Comparison of ENCODE assay signal across 19 cellular contexts in genomic region chr10:58361353-58361752, GRCh38. TPM values are rescaled to one million over a fixed set of nuclear protein-coding genes. Genes with fewer than 3 reads are reported as not detected.
DNase-seq lines count a peak whose midpoint lies in the region; TF ChIP-seq lines count a peak whose summit lies in the region.
"Had no signal": no experiment of that assay in that cellular context is flagged by ENCODE, and none has a peak within 500 bp of the region (broad histone marks: within the 10 kb centered on the region; RNA-seq: fewer than 3 reads in every experiment).

No MANE protein-coding gene starts in this region.

- peaks cover 25% of the 10 kb centered on the region for H3K36me3 Mint-ChIP-seq in type B pancreatic cell

- peaks cover 21% of the 10 kb centered on the region for H3K4me1 ChIP-seq in adipocyte (ENCODE audit: control insufficient read depth, insufficient read depth, low read length)
- peaks cover 20 to 24% of the 10 kb centered on the region in 2 experiments for H3K4me1 ChIP-seq in neutrophil (ENCODE audit: control insufficient read depth in 1 of 2, insufficient read depth in 1 of 2, low read depth in 1 of 2, low read length in 1 of 2)
- no peaks in the 10 kb centered on the region for H3K4me1 ChIP-seq in colonic mucosa

- DNase-seq in ELR (ENCODE audit: low read depth) (peak; percentile 19), adipocyte (ENCODE audit: low read depth) (no peak), type B pancreatic cell (ENCODE audit: extremely low spot score, unreplicated experiment) (no peak), NCI-H446 (lab: John Stamatoyannopoulos, UW) (no peak), colonic mucosa (no peak)
- DNase-seq in stimulated activated CD4-positive, alpha-beta T cell treated with anti-CD3 and anti-CD28 coated beads, Interleukin-4, amount 100 ng/mL, for 1 hour = no peak
- DNase-seq: 8988T; C1 segment of cervical spinal cord; CD4-positive, CD25-positive, alpha-beta regulatory T cell; CD8-positive, alpha-beta memory T cell; COR-L47; DMS 273 treated with DMSO at 0.1 percent for 48 hours; DMS53; DND-41; EL; HCEC 1CT had no signal

- H3K9me3 ChIP-seq in adipocyte (ENCODE audit: control insufficient read depth, low read length) (no peaks in the 10 kb centered on the region), neutrophil (no peaks in the 10 kb centered on the region), colonic mucosa (no peaks in the 10 kb centered on the region)

- H3K4me3 ChIP-seq in adipocyte (ENCODE audit: low read length) (no peak overlapping the region), neutrophil (ENCODE audit: low read depth in 1 of 2, low read length in 1 of 2) (no peak overlapping the region), colonic mucosa (no peak overlapping the region)
- H3K4me3 ChIP-seq: GM23338 had no signal

- peak overlapping the region; percentile 33 for H3K9ac ChIP-seq in adipocyte (ENCODE audit: low read length)
- no peak overlapping the region for H3K9ac ChIP-seq in colonic mucosa (ENCODE audit: low read depth in 2 of 2, low read length in 2 of 2)

- peaks cover 20% of the 10 kb centered on the region for H3K4me1 Mint-ChIP-seq in type B pancreatic cell (ENCODE audit: unreplicated experiment)

- TF ChIP-seq CTCF in neutrophil (IDR thresholded peaks at IDR 0.05) = no peak
- TF ChIP-seq CTCF in type B pancreatic cell (conservative IDR thresholded peaks at IDR 0.05) = no peak
- no peak for TF ChIP-seq CTCF in colonic mucosa (IDR thresholded peaks at IDR 0.05)

- peak overlapping the region; percentile 91 for H3K27ac Mint-ChIP-seq in type B pancreatic cell
- H3K27ac Mint-ChIP-seq: B cell, GM23338 had no signal

- peaks cover 20% of the 10 kb centered on the region for H3K36me3 ChIP-seq in adipocyte (ENCODE audit: control insufficient read depth, insufficient read depth, low read length, severe bottlenecking)
- peaks cover 35% of the 10 kb centered on the region for H3K36me3 ChIP-seq in neutrophil
- no peaks in the 10 kb centered on the region for H3K36me3 ChIP-seq in colonic mucosa

- H3K27ac ChIP-seq in neutrophil (peak overlapping the region; percentile 63), colonic mucosa (no peak overlapping the region)

- intact Hi-C loops in colonic mucosa (cut with DNase I) = no loop called here

- H3K27me3 ChIP-seq in adipocyte (replicated peaks; ENCODE audit: control insufficient read depth, insufficient read depth, low read length) (no peaks in the 10 kb centered on the region), neutrophil (no peaks in the 10 kb centered on the region), colonic mucosa (no peaks in the 10 kb centered on the region)

- no peaks in the 10 kb centered on the region for H3K9me3 Mint-ChIP-seq in type B pancreatic cell
- H3K9me3 Mint-ChIP-seq: CD4-positive, CD25-positive, alpha-beta regulatory T cell; CD8-positive, alpha-beta memory T cell; GM23338 had no signal

- H3K27me3 Mint-ChIP-seq in type B pancreatic cell = no peaks in the 10 kb centered on the region
- H3K27me3 Mint-ChIP-seq: B cell; CD4-positive, CD25-positive, alpha-beta regulatory T cell had no signal

- H3K4me3 Mint-ChIP-seq in type B pancreatic cell = peak overlapping the region; percentile 62
- H3K4me3 Mint-ChIP-seq: B cell; CD4-positive, CD25-positive, alpha-beta regulatory T cell; CD8-positive, alpha-beta memory T cell; GM23338 had no signal

RNA-seq across cellular contexts. Expression of gene TFAM, which starts 23.9 kb away (rescaled TPM):
- total RNA-seq in type B pancreatic cell (ENCODE audit: low replicate concordance) = 64.8 and 67.7 TPM in 2 replicates
- total RNA-seq in colonic mucosa = 10 to 100 TPM; 52.6 to 63.1 TPM

RNA-seq across cellular contexts. Expression of gene UBE2D1, which starts 26.5 kb away (rescaled TPM):
- total RNA-seq in type B pancreatic cell (ENCODE audit: low replicate concordance) = 34.2 and 40.5 TPM in 2 replicates
- total RNA-seq in colonic mucosa = 10 to 100 TPM; 14.6 to 18.4 TPM
